In genomic region chr12:122984612-122985358, GRCh38 we compare ENCODE assay signal across 8 cellular contexts. TPM values are rescaled to one million over a fixed set of nuclear protein-coding genes. Genes with fewer than 3 reads are reported as not detected.
DNase-seq lines count a peak whose midpoint lies in the region; ATAC-seq and TF ChIP-seq lines count a peak whose summit lies in the region.

No MANE protein-coding gene starts in this region.

- no peaks in the 10 kb centered on the region for H3K27me3 ChIP-seq in spleen (replicated peaks in 1 of 7)

- intact Hi-C loops in spleen (cut with DNase I; ENCODE audit: low total_unique reads): loop anchor here (5.0 to 10.0 kb wide), 2 partner anchors 160 to 248 kb away; partner anchors contain the start of genes MPHOSPH9 and MTRFR

- ATAC-seq in HG03520 (IDR thresholded peaks at IDR 0.05; ENCODE audit: unreplicated experiment): no peak

- H3K4me3 ChIP-seq in spleen: peak overlapping the region in 1 of 8 donors; percentile 38

- DNase-seq in HFFc6 (no peak), kidney tubule cell (ENCODE audit: low spot score) (peak; percentile 25), spleen (peak; percentile 85), NOMO-1 (lab: John Stamatoyannopoulos, UW; ENCODE audit: unreplicated experiment in 2 of 2) (no peak), AG08395 (ENCODE audit: low spot score) (no peak), NCI-H524 (lab: John Stamatoyannopoulos, UW) (no peak)

- peak overlapping the region; percentile 11; the same call in 1 of the 2 replicates for H3K4me3 Mint-ChIP-seq in HFFc6

- TF ChIP-seq CTCF in HFFc6 (IDR thresholded peaks at IDR 0.05) (no peak), spleen (IDR thresholded peaks at IDR 0.05 in 8 of 11, conservative IDR thresholded peaks at IDR 0.05 in 3 of 11) (no peak)

- H3K27ac ChIP-seq in angular gyrus (ENCODE audit: low read depth, low read length): peak overlapping the region; percentile 74
- H3K27ac ChIP-seq in spleen: peak overlapping the region; percentile 38 to 95 (median 88)

- WGBS in spleen, 5 donors: 19 to 45% (median 33%) methylated on average over 33 to 34 of the region's 34 CpGs

- peak overlapping the region; percentile 3; the same call in 1 of the 2 replicates for H3K27ac Mint-ChIP-seq in HFFc6

- peaks cover 0 to 68% (median 33%) of the 10 kb centered on the region in 6 donors for H3K36me3 ChIP-seq in spleen

- no peaks in the 10 kb centered on the region for H3K9me3 Mint-ChIP-seq in HFFc6

- H3K4me1 Mint-ChIP-seq in HFFc6 (ENCODE audit: low read depth): peaks cover 35% of the 10 kb centered on the region

- peaks cover 2% of the 10 kb centered on the region for H3K27me3 Mint-ChIP-seq in HFFc6 (ENCODE audit: insufficient read depth)

- no peaks in the 10 kb centered on the region for H3K36me3 Mint-ChIP-seq in HFFc6 (ENCODE audit: low read depth)

- H3K9me3 ChIP-seq in spleen: no peaks in the 10 kb centered on the region

- H3K4me1 ChIP-seq in spleen: peaks cover 40 to 67% (median 57%) of the 10 kb centered on the region in 6 donors

- no peak for TF ChIP-seq POLR2A in spleen (IDR thresholded peaks at IDR 0.05)

RNA-seq across cellular contexts. Expression of gene ARL6IP4, which starts 4.3 kb away (rescaled TPM):
- 100 to 1,000 TPM; 128 to 180 (median 149) TPM for total RNA-seq in HFFc6 (2021; fragmentation: NEBNext Ultra II Directional; extraction: Animal tissue kit (Norgen Biotek cat#: 25700))
- 100 to 1,000 TPM; 150 to 202 (median 181) TPM for total RNA-seq in spleen
- polyA plus RNA-seq in spleen: 100 to 1,000 TPM; 308 to 419 (median 377) TPM

RNA-seq across cellular contexts. Expression of gene OGFOD2, which starts 9.7 kb away (rescaled TPM):
- total RNA-seq in HFFc6 (2021; fragmentation: NEBNext Ultra II Directional; extraction: Animal tissue kit (Norgen Biotek cat#: 25700)): 10 to 100 TPM; 16.2 to 18.3 (median 17.6) TPM
- total RNA-seq in spleen: 10 to 100 TPM in 6 of 7 donors, 1 to 10 TPM in 1; 9.5 to 24.7 (median 20.4) TPM
- 10 to 100 TPM; 18.5 to 32.3 (median 28.1) TPM for polyA plus RNA-seq in spleen

RNA-seq across cellular contexts. Expression of gene ABCB9, which starts 18.5 kb away (rescaled TPM):
- total RNA-seq in HFFc6 (2021; fragmentation: NEBNext Ultra II Directional; extraction: Animal tissue kit (Norgen Biotek cat#: 25700)): 10 to 100 TPM in 3 of 6 experiments, 1 to 10 TPM in 3; 9.2 to 11.1 (median 10.0) TPM
- total RNA-seq in spleen: 1 to 10 TPM; 4.1 to 6.2 (median 5.5) TPM
- polyA plus RNA-seq in spleen: 1 to 10 TPM; 1.5 to 2.8 (median 1.7) TPM

Comparison
In these comparisons a context has a peak if more than half of its experiments do, and no peak if none do; other contexts are left out.
1. DNase-seq: peak in kidney tubule cell (single experiment) and spleen (single experiment); none in HFFc6 (single experiment), NOMO-1 (0 of 2), AG08395 (single experiment) and NCI-H524 (0 of 2).